In the genomic region with DNA sequence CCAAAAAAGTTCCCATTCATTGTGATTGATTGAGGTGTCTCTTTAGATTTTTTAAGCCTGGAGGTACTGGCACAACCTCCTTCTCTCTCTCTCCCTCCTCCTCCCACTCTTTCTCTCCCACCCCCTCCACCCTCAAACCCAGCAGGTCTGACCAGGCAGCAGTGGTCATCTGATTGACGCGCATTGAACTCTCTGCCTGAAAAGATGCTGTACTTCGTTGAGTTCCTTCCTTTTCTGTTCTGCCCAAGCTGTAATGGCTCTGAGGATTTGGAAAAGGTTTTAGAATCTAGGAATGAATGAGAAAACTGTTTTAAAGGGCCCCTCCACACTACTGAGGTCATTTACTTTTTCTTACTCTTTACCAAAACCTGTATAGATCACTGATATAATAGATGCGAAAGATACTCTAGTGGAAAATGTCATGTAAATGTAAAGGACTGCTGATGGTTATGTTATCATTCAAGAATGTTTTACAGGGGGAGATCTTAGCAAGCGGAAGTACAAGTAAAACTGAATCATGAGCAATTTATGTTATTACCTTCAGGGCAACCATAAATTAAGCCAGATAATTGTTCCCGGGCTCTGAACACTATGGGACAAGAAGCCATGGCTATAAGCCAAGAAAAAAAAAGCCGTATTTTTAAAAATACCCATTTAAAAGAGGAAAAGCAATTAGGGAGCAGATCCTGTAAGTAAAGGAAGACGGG, we compare ENCODE assay signal across 1 cellular context.
TF ChIP-seq lines count a peak whose summit lies in the region.

No MANE protein-coding gene starts in this region.

TF ChIP-seq in K562, 482 proteins besides CTCF, POLR2A, EP300 and RAD21:
- TF ChIP-seq ZBTB40 (IDR thresholded peaks at IDR 0.05) (no peak), ZBTB40 (CRISPR knock-in tag; IDR thresholded peaks at IDR 0.05) (no peak), GATAD2A (IDR thresholded peaks at IDR 0.05) (no peak), ZNF354B (CRISPR knock-in tag; IDR thresholded peaks at IDR 0.05) (no peak), ARNT (IDR thresholded peaks at IDR 0.05) (no peak), RBM25 (IDR thresholded peaks at IDR 0.05; ENCODE audit: low read depth, low read length, severe bottlenecking) (no peak), ELF2 (CRISPR knock-in tag; IDR thresholded peaks at IDR 0.05) (no peak), EGR1 (conservative IDR thresholded peaks at IDR 0.05) (peak; percentile 88), HCFC1 (IDR thresholded peaks at IDR 0.05; ENCODE audit: low read depth, low read length) (no peak), HNRNPH1 (optimal IDR thresholded peaks at IDR 0.05; ENCODE audit: low read depth, low read length) (no peak)
- TF ChIP-seq, protein P1, sequence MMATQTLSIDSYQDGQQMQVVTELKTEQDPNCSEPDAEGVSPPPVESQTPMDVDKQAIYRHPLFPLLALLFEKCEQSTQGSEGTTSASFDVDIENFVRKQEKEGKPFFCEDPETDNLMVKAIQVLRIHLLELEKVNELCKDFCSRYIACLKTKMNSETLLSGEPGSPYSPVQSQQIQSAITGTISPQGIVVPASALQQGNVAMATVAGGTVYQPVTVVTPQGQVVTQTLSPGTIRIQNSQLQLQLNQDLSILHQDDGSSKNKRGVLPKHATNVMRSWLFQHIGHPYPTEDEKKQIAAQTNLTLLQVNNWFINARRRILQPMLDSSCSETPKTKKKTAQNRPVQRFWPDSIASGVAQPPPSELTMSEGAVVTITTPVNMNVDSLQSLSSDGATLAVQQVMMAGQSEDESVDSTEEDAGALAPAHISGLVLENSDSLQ (IDR thresholded peaks at IDR 0.05), result peak; percentile 77
